ENCODE assay signal across 8 cellular contexts in the genomic region with DNA sequence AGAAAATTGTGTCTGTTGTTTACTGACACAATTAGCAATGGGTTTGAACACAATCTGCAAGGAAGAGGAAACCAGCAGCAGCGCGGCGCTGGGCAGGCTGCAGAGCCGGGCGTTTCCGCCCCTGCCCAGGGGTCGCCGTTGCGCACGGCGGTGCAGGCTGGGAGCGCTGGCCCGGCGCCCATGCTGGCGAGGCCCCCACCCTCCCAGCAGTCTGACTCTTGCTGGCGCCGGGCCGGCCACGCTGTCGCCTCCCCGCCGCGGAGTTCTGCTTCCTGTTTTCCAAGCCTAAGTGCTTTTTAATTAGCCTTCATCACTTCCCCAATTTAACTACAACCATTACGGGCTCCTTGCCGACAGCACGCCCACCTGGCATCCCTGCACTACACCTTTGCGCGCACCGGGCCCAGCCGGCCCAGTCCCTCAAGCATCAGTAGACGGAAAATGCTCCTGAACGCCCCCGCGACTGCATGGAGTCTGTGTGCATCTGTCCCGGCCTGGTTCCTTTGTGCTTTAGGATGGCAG.
DNase-seq lines count a peak whose midpoint lies in the region; ATAC-seq and TF ChIP-seq lines count a peak whose summit lies in the region.

No MANE protein-coding gene starts in this region.

- H3K9me3 Mint-ChIP-seq in MCF 10A (ENCODE audit: unreplicated experiment), result no peaks in the 10 kb centered on the region

- H3K36me3 ChIP-seq in breast epithelium (no peaks in the 10 kb centered on the region), left lung (no peaks in the 10 kb centered on the region), WERI-Rb-1 (no peaks in the 10 kb centered on the region)

- no TSS peak for BruUV-seq in MCF 10A (replicated peaks; lab: Mats Ljungman, UMichigan)

- H3K27ac ChIP-seq in breast epithelium (peak overlapping the region; percentile 40 to 51), left lung (peak overlapping the region; percentile 41 to 70), WERI-Rb-1 (no peak overlapping the region)

- peak overlapping the region; percentile 47 to 68 (median 59) for H3K4me3 ChIP-seq in breast epithelium
- H3K4me3 ChIP-seq in Jurkat, Clone E6-1 (ENCODE audit: low read length), result peak overlapping the region; percentile 13
- peak overlapping the region; percentile 33 to 47 for H3K4me3 ChIP-seq in left lung
- no peak overlapping the region for H3K4me3 ChIP-seq in WERI-Rb-1 (ENCODE audit: low read depth, low read length)

- peak; percentile 39 to 58 for DNase-seq in breast epithelium (ENCODE audit: low spot score in 2 of 2)
- DNase-seq in MCF 10A (ENCODE audit: unreplicated experiment), result no peak
- DNase-seq in Jurkat, Clone E6-1 (ENCODE audit: low read depth, low spot score), result no peak
- peak; percentile 2 for DNase-seq in RPMI7951 (ENCODE audit: low read depth)
- DNase-seq in dermis blood vessel endothelial cell, result peak; percentile 91
- DNase-seq in left lung, result peak; percentile 84 to 94
- peak; percentile 2 for DNase-seq in stimulated activated CD8-positive, alpha-beta memory T cell treated with anti-CD3 and anti-CD28 coated beads, Interleukin-4, amount 100 ng/mL, for 24 hours (ENCODE audit: low read depth)
- DNase-seq in WERI-Rb-1, result no peak

- no peak overlapping the region for H3K4me3 Mint-ChIP-seq in MCF 10A (ENCODE audit: unreplicated experiment)

- CTCF ChIA-PET in MCF 10A (lab: Yijun Ruan, JAX), result no interaction called here

- no peaks in the 10 kb centered on the region for H3K9me3 ChIP-seq in breast epithelium
- no peaks in the 10 kb centered on the region for H3K9me3 ChIP-seq in left lung
- H3K9me3 ChIP-seq in WERI-Rb-1 (ENCODE audit: severe bottlenecking), result no peaks in the 10 kb centered on the region

- peak; percentile 94 for ATAC-seq in left lung

- H3K27me3 ChIP-seq in breast epithelium, result no peaks in the 10 kb centered on the region
- H3K27me3 ChIP-seq in left lung, result no peaks in the 10 kb centered on the region
- H3K27me3 ChIP-seq in WERI-Rb-1 (ENCODE audit: insufficient read depth, low read depth, severe bottlenecking), result no peaks in the 10 kb centered on the region

- intact Hi-C loops in breast epithelium (cut with DNase I; ENCODE audit: low total_unique reads) (loop anchor here (5.0 kb wide), 1 partner anchor 420 kb away; no protein-coding TSS in a partner anchor), MCF 10A (cut with micrococcal nuclease) (no loop called here), left lung (cut with DNase I) (no loop called here)

- TF ChIP-seq POLR2A in breast epithelium (IDR thresholded peaks at IDR 0.05), result no peak

- H3K27ac Mint-ChIP-seq in MCF 10A (ENCODE audit: low read depth, unreplicated experiment), result no peak overlapping the region

- POLR2A ChIA-PET in MCF 10A (lab: Yijun Ruan, JAX), result no interaction called here

- no peaks in the 10 kb centered on the region for H3K4me1 Mint-ChIP-seq in MCF 10A (ENCODE audit: insufficient read depth, unreplicated experiment)

- TF ChIP-seq CTCF in breast epithelium (IDR thresholded peaks at IDR 0.05) (no peak), MCF 10A (IDR thresholded peaks at IDR 0.05; ENCODE audit: unreplicated experiment) (no peak), left lung (IDR thresholded peaks at IDR 0.05) (no peak), WERI-Rb-1 (IDR thresholded peaks at IDR 0.05; ENCODE audit: low read depth, low read length) (no peak)

- peaks cover 64% of the 10 kb centered on the region for H3K27me3 Mint-ChIP-seq in MCF 10A (ENCODE audit: insufficient read depth, unreplicated experiment)

- H3K36me3 Mint-ChIP-seq in MCF 10A (ENCODE audit: insufficient read depth, unreplicated experiment), result no peaks in the 10 kb centered on the region

- H3K4me1 ChIP-seq in breast epithelium (no peaks in the 10 kb centered on the region), left lung (peaks cover 0 to 27% of the 10 kb centered on the region in 2 donors)

Comparison
In these comparisons a context has a peak if more than half of its experiments do, and no peak if none do; other contexts are left out.
1. DNase-seq: peak in breast epithelium (2 of 2), RPMI7951 (single experiment), dermis blood vessel endothelial cell (single experiment), left lung (2 of 2) and stimulated activated CD8-positive, alpha-beta memory T cell treated with anti-CD3 and anti-CD28 coated beads, Interleukin-4, amount 100 ng/mL, for 24 hours (single experiment); none in MCF 10A (single experiment), Jurkat, Clone E6-1 (single experiment) and WERI-Rb-1 (single experiment).